Comparison of ENCODE assay signal across 28 cellular contexts in genomic region chr16:87267566-87267965, GRCh38.
"Had no signal": no experiment of that assay in that cellular context is flagged by ENCODE, and none has a peak within 500 bp of the region (broad histone marks: within the 10 kb centered on the region; RNA-seq: fewer than 3 reads in every experiment).

No MANE protein-coding gene starts in this region.

- H3K36me3 ChIP-seq: brain microvascular endothelial cell, SJCRH30 had no signal

- H3K27ac ChIP-seq: brain microvascular endothelial cell, RWPE1, SJCRH30, VCaP had no signal

- H3K4me2 ChIP-seq: SK-N-SH had no signal

- DNase-seq: activated CD4-positive, alpha-beta memory T cell treated with anti-CD3 and anti-CD28 coated beads, Interleukin-2, amount 10 ng/mL, durations not matched to agents 7 days and 5 days; activated CD4-positive, alpha-beta T cell treated with anti-CD3 and anti-CD28 coated beads, Interleukin-2, amount 10 ng/mL, durations not matched to agents 7 days and 5 days; activated CD4-positive, CD25-positive, alpha-beta regulatory T cell; activated gamma-delta T cell treated with Interleukin-2 at 50 U/mL for 16 hours; activated naive CD4-positive, alpha-beta T cell treated with anti-CD3 and anti-CD28 coated beads, Interleukin-2, amount 10 ng/mL, durations not matched to agents 7 days and 5 days; activated naive CD8-positive, alpha-beta T cell treated with anti-CD3 and anti-CD28 coated beads for 36 hours; activated T-cell treated with anti-CD3 and anti-CD28 coated beads, Interleukin-2, amount 50 U/mL, for 24 hours; brain microvascular endothelial cell; caudate nucleus; KG1; NCI-H1092 treated with DMSO at 0.1 percent for 48 hours; NCI-H1417 treated with DMSO at 0.1 percent for 48 hours; NCI-H1694; NCI-H2029; NCI-H2107; NCI-H2171 treated with DMSO at 0.1 percent for 48 hours; NCI-H345; NCI-H510A; NCI-H526 treated with DMSO at 0.1 percent for 48 hours; NK-92 treated with Interleukin-12 subunit alpha and Interleukin-12 subunit beta, amount 100 ng/mL, for 24 hours; OCI-M1; Right ventricle myocardium superior; T-helper 1 cell had no signal

- H3K9ac ChIP-seq: SK-N-SH had no signal

- H3K4me1 ChIP-seq: SJCRH30 had no signal

- H3K9me3 ChIP-seq: SJCRH30, SK-N-SH had no signal

- H3K4me3 ChIP-seq: SJCRH30 had no signal

- ATAC-seq: Panc1 had no signal

- H3K27me3 ChIP-seq: brain microvascular endothelial cell, SJCRH30 had no signal
